In the genomic region with DNA sequence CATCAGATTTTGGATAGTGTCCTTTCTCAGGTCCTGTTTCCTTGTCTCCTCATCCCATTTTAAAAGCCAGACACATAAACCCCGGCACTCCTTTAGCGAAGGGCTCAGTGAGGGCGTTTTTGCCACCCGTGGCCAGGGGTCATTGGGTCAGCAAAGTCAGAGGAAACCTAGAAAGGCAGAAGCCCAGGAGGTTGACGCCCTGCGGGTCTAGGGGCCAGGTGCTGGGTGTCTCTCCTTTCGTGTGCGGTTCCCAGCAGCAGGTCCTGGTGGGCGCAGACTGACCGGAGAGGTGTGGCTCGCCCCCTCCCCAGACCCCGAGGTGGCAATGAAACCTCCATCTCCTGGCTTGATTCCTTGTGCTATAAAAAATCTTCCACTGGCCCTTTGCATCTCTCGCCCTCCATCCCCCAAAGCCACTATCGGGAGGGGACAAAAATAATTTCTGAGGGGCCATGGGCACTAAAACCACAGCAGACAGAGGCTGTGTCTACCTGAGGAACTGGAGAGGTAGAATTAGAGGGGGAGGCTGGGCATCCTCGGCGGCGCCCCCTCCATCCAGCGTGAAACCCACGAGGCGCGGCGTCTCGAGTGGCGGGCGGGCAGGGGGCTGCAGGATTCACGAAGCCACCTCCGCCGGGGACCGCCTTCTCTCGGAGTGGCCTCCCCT, we compare ENCODE assay signal across 8 cellular contexts. TPM values are rescaled to one million over a fixed set of nuclear protein-coding genes. Genes with fewer than 3 reads are reported as not detected.
DNase-seq lines count a peak whose midpoint lies in the region; ATAC-seq, FAIRE-seq and TF ChIP-seq lines count a peak whose summit lies in the region.

No MANE protein-coding gene starts in this region.

- peaks cover 10 to 32% of the 10 kb centered on the region in 2 experiments; a peak in 3 of 4 replicates for H3K79me1 ChIP-seq in IMR-90 (ENCODE audit: low read depth in 1 of 2, low read length in 2 of 2)

- BruUV-seq in IMR-90 (replicated peaks; lab: Mats Ljungman, UMichigan) (TSS peak; percentile 48), GM12878 (replicated peaks; lab: Mats Ljungman, UMichigan) (TSS peak; percentile 81)

- H3K9me3 ChIP-seq in IMR-90 (ENCODE audit: control insufficient read depth, insufficient read depth, low read length) (no peaks in the 10 kb centered on the region), GM12878 (replicated peaks; ENCODE audit: control insufficient read depth, insufficient read depth, low read length) (no peaks in the 10 kb centered on the region), kidney (ENCODE audit: control insufficient read depth in 1 of 2, low read length in 2 of 2) (no peaks in the 10 kb centered on the region), stomach smooth muscle (ENCODE audit: control insufficient read depth in 2 of 2, low read length in 2 of 2) (no peaks in the 10 kb centered on the region)

- peak overlapping the region; percentile 71 for H4K5ac ChIP-seq in IMR-90 (ENCODE audit: low read depth, low read length)

- H3K4me1 ChIP-seq in IMR-90 (ENCODE audit: control insufficient read depth, insufficient read depth, low read length) (no peaks in the 10 kb centered on the region), GM12878 (ENCODE audit: control insufficient read depth, insufficient read depth, low read length) (no peaks in the 10 kb centered on the region), kidney (ENCODE audit: control insufficient read depth in 1 of 2, insufficient read depth in 1 of 2, low read depth in 1 of 2, low read length in 2 of 2) (no peaks in the 10 kb centered on the region), stomach smooth muscle (ENCODE audit: control insufficient read depth, insufficient read depth, low read length) (peaks cover 3% of the 10 kb centered on the region)

- TF ChIP-seq CTCF in BJ (IDR thresholded peaks at IDR 0.05; ENCODE audit: insufficient read depth, low read depth, low read length) (no peak), IMR-90 (conservative IDR thresholded peaks at IDR 0.05; ENCODE audit: low read depth, low read length) (no peak), GM12878 (IDR thresholded peaks at IDR 0.05 in 2 of 3, conservative IDR thresholded peaks at IDR 0.05 in 1 of 3; ENCODE audit: control insufficient read depth in 2 of 3, extremely low read depth in 1 of 3, insufficient read depth in 1 of 3, low read depth in 3 of 3, low read length in 3 of 3) (no peak), kidney (IDR thresholded peaks at IDR 0.05; ENCODE audit: borderline replicate concordance, extremely low read depth, insufficient read depth) (no peak)

- ATAC-seq in IMR-90 (ENCODE audit: low read depth) (no peak), GM12878 (no peak)

- SMC1A ChIA-PET in GM12878 (lab: Charles Lee; ENCODE audit: uncharacterized antibody, unreplicated experiment): no interaction called here

- TF ChIP-seq RAD21 in IMR-90 (IDR thresholded peaks at IDR 0.05; ENCODE audit: low read length) (no peak), GM12878 (IDR thresholded peaks at IDR 0.05; ENCODE audit: insufficient read depth, low read depth, low read length) (no peak)

- peak overlapping the region; percentile 67 for H3K18ac ChIP-seq in IMR-90 (ENCODE audit: low read depth, low read length)

- no peak for DNase-seq in BJ (ENCODE audit: low read depth)
- DNase-seq in IMR-90: no peak
- DNase-seq in GM12878 (ENCODE audit: low read depth, low spot score): no peak
- DNase-seq in kidney: peak; percentile 73
- DNase-seq in NCI-H2196 (lab: John Stamatoyannopoulos, UW; ENCODE audit: unreplicated experiment): no peak
- no peak for DNase-seq in GM19240 (ENCODE audit: insufficient read length, low spot score)
- no peak for DNase-seq in NCI-H1694 (lab: John Stamatoyannopoulos, UW)

- H3K27ac ChIP-seq in IMR-90 (ENCODE audit: insufficient read depth, low read length) (peak overlapping the region; percentile 99), GM12878 (ENCODE audit: control insufficient read depth, insufficient read depth) (peak overlapping the region; percentile 41), kidney (ENCODE audit: low read depth in 2 of 2, low read length in 2 of 2) (peak overlapping the region; percentile 91 to 94), stomach smooth muscle (ENCODE audit: low read length) (peak overlapping the region; percentile 85)

- 0 out of 2 replicates have a peak, but pooled peaks cover 2% of the 10 kb centered on the region for H3K9me1 ChIP-seq in IMR-90 (ENCODE audit: insufficient read depth, low read length)

- no peaks in the 10 kb centered on the region for H3K27me3 ChIP-seq in BJ (ENCODE audit: control insufficient read depth, insufficient read depth, low read length)
- H3K27me3 ChIP-seq in IMR-90 (ENCODE audit: control insufficient read depth, insufficient read depth, low read length): no peaks in the 10 kb centered on the region
- peaks cover 3 to 8% of the 10 kb centered on the region in 2 experiments; a peak in 2 of 4 replicates for H3K27me3 ChIP-seq in GM12878 (replicated peaks in 1 of 2; ENCODE audit: control insufficient read depth in 2 of 2, insufficient read depth in 2 of 2, low read length in 1 of 2)
- no peaks in the 10 kb centered on the region for H3K27me3 ChIP-seq in stomach smooth muscle (ENCODE audit: control insufficient read depth in 1 of 2, insufficient read depth in 2 of 2, low read length in 2 of 2)

- H3K56ac ChIP-seq in IMR-90 (ENCODE audit: extremely low read depth, insufficient read depth, low read length): peak overlapping the region; percentile 94

- H2AK5ac ChIP-seq in IMR-90 (ENCODE audit: low read depth, low read length): peak overlapping the region; percentile 92

- intact Hi-C loops in IMR-90 (cut with micrococcal nuclease): loop anchor here (1.0 to 5.0 kb wide), 3 partner anchors 104 to 284 kb away; no protein-coding TSS in a partner anchor
- intact Hi-C loops in GM12878 (cut with micrococcal nuclease; ENCODE audit: unreplicated experiment): loop anchor here (5.0 to 10.0 kb wide), 4 partner anchors 94 to 369 kb away; a partner anchor contains a TSS
- intact Hi-C loops in kidney (cut with DNase I): no loop called here

- peak overlapping the region; percentile 99 for H3K14ac ChIP-seq in IMR-90 (replicated peaks; ENCODE audit: low read depth, low read length)

- RAD21 ChIA-PET in GM12878 (lab: Charles Lee; ENCODE audit: unreplicated experiment): interaction anchor here (0.6 kb wide), 2 partner anchors 19 to 74 kb away, joined by 3 read pairs; no protein-coding TSS in a partner anchor

- peak overlapping the region; percentile 99 for H3K4ac ChIP-seq in IMR-90 (ENCODE audit: low read depth, low read length)

- POLR2A ChIA-PET in BJ (lab: Charles Lee): interaction anchor here (0.6 to 1.1 kb wide), 15 partner anchors 21 to 689 kb away, joined by 3 to 11 read pairs (median 5); no protein-coding TSS in a partner anchor
- POLR2A ChIA-PET in IMR-90 (lab: Charles Lee; ENCODE audit: unreplicated experiment): interaction anchor here (0.5 to 1.4 kb wide), 9 partner anchors 12 to 330 kb away, joined by 3 to 6 read pairs (median 4); no protein-coding TSS in a partner anchor
- POLR2A ChIA-PET in GM12878 (lab: Charles Lee): no interaction called here

- peak overlapping the region; percentile 21; the same call in 1 of the 2 replicates for H2BK20ac ChIP-seq in IMR-90 (ENCODE audit: low read depth, low read length)

- TF ChIP-seq POLR2A in IMR-90 (IDR thresholded peaks at IDR 0.05; ENCODE audit: low read depth, low read length) (no peak; the same call in 1 of the 2 replicates), GM12878 (IDR thresholded peaks at IDR 0.05; ENCODE audit: low read depth, low read length) (no peak)

- H3K4me3 ChIP-seq in BJ (ENCODE audit: low read depth, low read length) (peak overlapping the region; percentile 65), IMR-90 (ENCODE audit: insufficient read depth, low read depth, low read length) (peak overlapping the region; percentile 77), GM12878 (peak overlapping the region; percentile 72), kidney (ENCODE audit: low read length in 2 of 2) (peak overlapping the region; percentile 60 to 81), stomach smooth muscle (ENCODE audit: low read length in 2 of 2) (peak overlapping the region; percentile 86 to 96)

- H4K91ac ChIP-seq in IMR-90 (ENCODE audit: insufficient read depth, low read depth, low read length): peak overlapping the region; percentile 99

- CTCF ChIA-PET in BJ (lab: Yijun Ruan, JAX): interaction anchor here (3.0 to 3.4 kb wide), 2 partner anchors 126 to 368 kb away, joined by 20 to 25 read pairs; no protein-coding TSS in a partner anchor
- CTCF ChIA-PET in IMR-90 (lab: Yijun Ruan, JAX): interaction anchor here (0.6 kb wide), 1 partner anchor 144 kb away, joined by 4 read pairs; no protein-coding TSS in a partner anchor
- CTCF ChIA-PET in GM12878 (lab: Yijun Ruan, JAX): interaction anchor here (0.6 to 2.2 kb wide), 2 partner anchors 130 to 368 kb away, joined by 4 read pairs; no protein-coding TSS in a partner anchor

- H3K9ac ChIP-seq in IMR-90 (ENCODE audit: low read depth, low read length): peak overlapping the region; percentile 99
- peak overlapping the region; percentile 70 for H3K9ac ChIP-seq in GM12878 (ENCODE audit: control insufficient read depth, insufficient read depth, low read length)
- peak overlapping the region; percentile 11 to 80 for H3K9ac ChIP-seq in kidney (ENCODE audit: low read length in 2 of 2)
- peak overlapping the region; percentile 88 to 96 for H3K9ac ChIP-seq in stomach smooth muscle (ENCODE audit: low read length in 2 of 2)

- peak overlapping the region; percentile 99 for H2BK5ac ChIP-seq in IMR-90 (ENCODE audit: low read depth, low read length, poor library complexity, severe bottlenecking)

- FAIRE-seq in GM12878 (lab: Jason Lieb, UNC) (no peak), kidney (lab: Jason Lieb, UNC) (no peak)

- in situ Hi-C loops in IMR-90 (cut with MboI; ENCODE audit: low sequenced_read_pairs) (loop anchor here (10.0 kb wide), 1 partner anchor 124 kb away; no protein-coding TSS in a partner anchor), GM12878 (cut with MboI) (no loop called here)

- peak overlapping the region; percentile 96 for H2AK9ac ChIP-seq in IMR-90 (replicated peaks; ENCODE audit: low read depth, low read length, poor library complexity)

- dilution Hi-C loops in IMR-90 (cut with HindIII; ENCODE audit: low sequenced_read_pairs, unreplicated experiment): no loop called here

- no peak for TF ChIP-seq EP300 in GM12878 (IDR thresholded peaks at IDR 0.05; ENCODE audit: borderline replicate concordance in 1 of 2, control insufficient read depth in 1 of 2, low read depth in 2 of 2, low read length in 2 of 2)

- 0% methylated on average over 9 of the region's 30 CpGs; no CpG with 5 or more reads in 1 of the 2 experiments for WGBS in IMR-90 (ENCODE audit: extremely low coverage in 2 of 2, insufficient read length in 1 of 2), 2 experiments
- 31% methylated on average over 18 of the region's 30 CpGs for WGBS in GM12878 (ENCODE audit: insufficient coverage, insufficient replicate concordance, low lambda C conversion rate, missing lambda C conversion rate)

- H4K20me1 ChIP-seq in IMR-90 (ENCODE audit: insufficient read depth, low read length) (peaks cover 25% of the 10 kb centered on the region), GM12878 (ENCODE audit: control insufficient read depth, insufficient read depth) (no peaks in the 10 kb centered on the region)

- H3K79me2 ChIP-seq in GM12878 (ENCODE audit: control insufficient read depth, insufficient read depth, low read length): no peaks in the 10 kb centered on the region

- H3K36me3 ChIP-seq in BJ (ENCODE audit: control insufficient read depth, insufficient read depth, low read length) (no peaks in the 10 kb centered on the region; the same call in 1 of the 2 replicates), IMR-90 (ENCODE audit: control insufficient read depth, insufficient read depth, low read length) (no peaks in the 10 kb centered on the region), GM12878 (ENCODE audit: control insufficient read depth in 2 of 2, insufficient read depth in 2 of 2, low read length in 1 of 2) (no peaks in the 10 kb centered on the region), kidney (ENCODE audit: control insufficient read depth in 1 of 2, insufficient read depth in 2 of 2, low read length in 2 of 2) (no peaks in the 10 kb centered on the region), stomach smooth muscle (ENCODE audit: control insufficient read depth in 2 of 2, insufficient read depth in 2 of 2, low read length in 2 of 2) (no peaks in the 10 kb centered on the region)

- H2AFZ ChIP-seq in IMR-90 (replicated peaks; ENCODE audit: low read length, poor library complexity) (peak overlapping the region; percentile 97), GM12878 (ENCODE audit: control insufficient read depth, low read depth, low read length) (peak overlapping the region; percentile 95)

- H4K8ac ChIP-seq in IMR-90 (ENCODE audit: low read depth in 2 of 2, low read length in 2 of 2): peak overlapping the region; percentile 96 to 100

- peak overlapping the region; percentile 88 for H3K23ac ChIP-seq in IMR-90 (ENCODE audit: low read depth, low read length)

- H3K4me2 ChIP-seq in IMR-90 (ENCODE audit: low read depth, low read length) (peak overlapping the region; percentile 92), GM12878 (ENCODE audit: control insufficient read depth, insufficient read depth) (peak overlapping the region; percentile 56)

- H2BK15ac ChIP-seq in IMR-90 (ENCODE audit: low read depth, low read length): peak overlapping the region; percentile 100; the same call in 2 of the 3 replicates

- H2BK120ac ChIP-seq in IMR-90 (ENCODE audit: low read depth, low read length): peak overlapping the region; percentile 100

RNA-seq across cellular contexts. Expression of a gene that starts 0.9 kb away (rescaled TPM):
- 507 and 540 TPM in 2 replicates for polyA plus RNA-seq in BJ (2011; rRNA removed)
- polyA minus RNA-seq in BJ (2011; rRNA and poly(A)+ RNA removed): 530 and 627 TPM in 2 replicates
- total RNA-seq in IMR-90 (2012; rRNA removed): 620 and 682 TPM in 2 replicates
- 243 and 244 TPM in 2 replicates for polyA plus RNA-seq in IMR-90 (2012; rRNA removed)
- 129 and 270 TPM in 2 replicates for polyA plus RNA-seq in IMR-90 (2012; cell fraction: cytosol; rRNA removed)
- 287 and 382 TPM in 2 replicates for polyA plus RNA-seq in IMR-90 (2012; cell fraction: nucleus; rRNA removed; ENCODE audit: low replicate concordance)
- 1.8 and 2.2 TPM in 2 replicates for total RNA-seq in GM12878 (2013; cell fraction: nucleolus; rRNA removed)
- total RNA-seq in GM12878 (2014; rRNA removed): 4.0 and 7.8 TPM in 2 replicates
- total RNA-seq in GM12878 (2014; rRNA removed; fragmentation: Illumina TruSeq; extraction: Trizol): 3.5 and 5.5 TPM in 2 replicates
- 3.9 and 6.7 TPM in 2 replicates for total RNA-seq in GM12878 (2021)
- 1.0 TPM for polyA plus RNA-seq in GM12878 (2011; ENCODE audit: low read depth)
- 0.76 and 0.86 TPM in 2 replicates for polyA plus RNA-seq in GM12878 (2011; rRNA removed)
- 0.72 and 0.75 TPM in 2 replicates for polyA plus RNA-seq in GM12878 (2011; cell fraction: cytosol; rRNA removed)
- polyA plus RNA-seq in GM12878 (2011; cell fraction: nucleus; rRNA removed): 0.70 and 1.2 TPM in 2 replicates
- 0.83 and 1.4 TPM in 2 replicates for polyA plus RNA-seq in GM12878 (2012)
- polyA plus RNA-seq in GM12878 (2014; fragmentation: Illumina TruSeq; extraction: Trizol): 3.1 and 3.5 TPM in 2 replicates
- polyA plus RNA-seq in GM12878 (2014; fragmentation: Nextera tagmentation; extraction: Ambion mirVana): 1 to 10 TPM; 1.1 to 1.6 TPM
- 3.2 and 3.9 TPM in 2 replicates for polyA plus RNA-seq in GM12878 (2014; rRNA removed)
- polyA plus RNA-seq in GM12878 (2016; fragmentation: Nextera tagmentation; extraction: Ambion mirVana): 1 to 10 TPM; 5.2 to 6.6 TPM
- polyA minus RNA-seq in GM12878 (2011; rRNA and poly(A)+ RNA removed): 2.1 and 2.6 TPM in 2 replicates
- 0.67 and 1.7 TPM in 2 replicates for polyA minus RNA-seq in GM12878 (2011; cell fraction: cytosol; rRNA and poly(A)+ RNA removed)
- 0.60 and 2.5 TPM in 2 replicates for polyA minus RNA-seq in GM12878 (2011; cell fraction: nucleus; rRNA and poly(A)+ RNA removed)
- total RNA-seq in kidney: 16.5 TPM
- polyA plus RNA-seq in kidney (ENCODE audit: insufficient read depth, low read depth, low replicate concordance): 2.4 TPM

Comparison
In these comparisons a context has a peak if more than half of its experiments do, and no peak if none do; other contexts are left out.
1. H3K27ac ChIP-seq: peak in every context shown above with its lines; median percentile 99 in IMR-90; 92 in kidney; 85 in stomach smooth muscle; 41 in GM12878.
2. H3K9ac ChIP-seq: peak in every context shown above with its lines; median percentile 99 in IMR-90; 92 in stomach smooth muscle; 70 in GM12878; 46 in kidney.
3. RNA of a gene that starts 0.9 kb away (polyA plus RNA-seq): 507 to 540 TPM in BJ and 129 to 382 TPM in IMR-90; 0.70 to 6.6 TPM in GM12878 and 2.4 TPM in kidney (single experiment); every median in the first group is over 10 times any median in the second.
4. Peak in every context shown above with its lines, with median percentiles within 50 percentile points of each other: H3K4me3 ChIP-seq.